Comparison of ENCODE assay signal across 8 cellular contexts in the genomic region with DNA sequence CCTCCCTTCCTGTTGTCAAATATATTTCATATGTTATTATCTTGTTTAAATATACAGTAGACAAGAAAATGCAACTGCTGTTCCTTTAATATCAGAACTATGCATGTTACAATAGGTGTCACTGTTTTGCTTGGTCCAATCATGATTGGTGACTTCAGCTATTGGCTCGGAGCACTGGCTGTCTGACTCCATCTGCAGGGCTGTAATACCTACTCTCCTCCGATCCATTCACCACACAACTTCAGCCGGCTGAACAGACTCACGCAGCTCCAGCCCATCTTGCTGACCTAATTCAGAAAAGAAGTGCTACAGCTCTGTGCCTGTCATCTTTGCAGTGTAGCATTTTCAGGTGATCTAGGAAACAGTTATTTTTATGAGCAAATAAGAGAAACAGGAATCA. TPM values are rescaled to one million over a fixed set of nuclear protein-coding genes. Genes with fewer than 3 reads are reported as not detected.
DNase-seq lines count a peak whose midpoint lies in the region; ATAC-seq and TF ChIP-seq lines count a peak whose summit lies in the region.

TSS of gene BTBD3 (plus strand) at position 231 of the 400 bp plus-strand sequence. CDS start 383 bp downstream, outside the sequence.

- H3K36me3 Mint-ChIP-seq in nephron (ENCODE audit: low read depth), result peaks cover 24% of the 10 kb centered on the region

- H3K27me3 Mint-ChIP-seq in nephron (ENCODE audit: low read depth), result no peaks in the 10 kb centered on the region

- no peaks in the 10 kb centered on the region for H3K36me3 ChIP-seq in SJCRH30

- peaks cover 40% of the 10 kb centered on the region for H3K4me1 Mint-ChIP-seq in nephron

- no peaks in the 10 kb centered on the region for H3K9me3 ChIP-seq in SJCRH30 (replicated peaks)

- peak within 1 kb of the TSS; percentile 32 to 72 (median 32) for H3K27ac Mint-ChIP-seq in nephron

- no peak for TF ChIP-seq CTCF in fibroblast of mammary gland (conservative IDR thresholded peaks at IDR 0.05; ENCODE audit: control insufficient read depth, insufficient read depth, low read depth, low read length)
- TF ChIP-seq CTCF in nephron (IDR thresholded peaks at IDR 0.05; ENCODE audit: unreplicated experiment in 3 of 3), result no peak

- H3K4me3 ChIP-seq in SJCRH30 (peak within 1 kb of the TSS; percentile 40), fibroblast of mammary gland (ENCODE audit: control insufficient read depth, low read depth, low read length) (peak within 1 kb of the TSS; percentile 8)

- H3K27ac ChIP-seq in SJCRH30, result peak within 1 kb of the TSS; percentile 60; the same call in 1 of the 2 replicates

- H3K9me3 Mint-ChIP-seq in nephron, result no peaks in the 10 kb centered on the region

- H3K4me1 ChIP-seq in SJCRH30, result peaks cover 15% of the 10 kb centered on the region; the same call in 1 of the 2 replicates

- DNase-seq in NK-92 treated with Interleukin-12 subunit alpha and Interleukin-12 subunit beta, amount 100 ng/mL, for 24 hours (lab: John Stamatoyannopoulos, UW), result peak; percentile 13
- DNase-seq in NK-92 (lab: John Stamatoyannopoulos, UW; ENCODE audit: unreplicated experiment) (no peak), SJCRH30 (peak; percentile 50 to 73), fibroblast of mammary gland (ENCODE audit: low read depth) (peak; percentile 76), epidermal melanocyte (ENCODE audit: insufficient read length, low spot score) (no peak), activated gamma-delta T cell (lab: John Stamatoyannopoulos, UW) (no peak)

- H3K4me3 Mint-ChIP-seq in nephron, result peak within 1 kb of the TSS in 2 of 3 experiments; percentile 54 to 56

- H3K27me3 ChIP-seq in SJCRH30, result no peaks in the 10 kb centered on the region

- peak; percentile 89 for ATAC-seq in HG03460 (IDR thresholded peaks at IDR 0.05; ENCODE audit: unreplicated experiment)

RNA-seq across cellular contexts. Expression of gene BTBD3, which starts in this region (rescaled TPM):
- 34.5 and 36.2 TPM in 2 replicates for total RNA-seq in SJCRH30 (2014; rRNA removed; shearing (Covaris generic))

Comparison
In these comparisons a context has a peak if more than half of its experiments do, and no peak if none do; other contexts are left out.
1. DNase-seq: peak in NK-92 treated with Interleukin-12 subunit alpha and Interleukin-12 subunit beta, amount 100 ng/mL, for 24 hours (single experiment), SJCRH30 (2 of 2) and fibroblast of mammary gland (single experiment); none in NK-92 (single experiment), epidermal melanocyte (single experiment) and activated gamma-delta T cell (single experiment).